Comparison of ENCODE assay signal across 21 cellular contexts in the genomic region with DNA sequence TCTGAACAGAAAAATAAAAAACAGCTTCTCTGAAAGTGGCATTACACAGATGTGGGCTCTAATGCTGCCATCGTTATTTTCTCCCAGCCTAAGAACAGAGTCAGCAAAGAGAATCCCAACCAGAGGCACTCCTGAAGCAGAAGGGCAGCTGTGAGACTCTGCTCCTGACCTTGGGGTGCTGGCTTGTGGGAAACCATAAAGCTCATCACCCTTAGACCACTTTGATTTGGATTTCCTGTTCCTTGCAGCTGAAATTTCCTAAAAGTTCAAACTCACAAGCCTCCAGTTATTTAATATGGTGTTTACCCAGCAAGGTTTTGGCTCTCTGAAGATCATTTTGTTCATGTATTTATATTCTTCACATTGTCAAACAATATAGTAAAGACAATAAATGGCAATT.
DNase-seq lines count a peak whose midpoint lies in the region; TF ChIP-seq lines count a peak whose summit lies in the region.
"Had no signal": no experiment of that assay in that cellular context is flagged by ENCODE, and none has a peak within 500 bp of the region (broad histone marks: within the 10 kb centered on the region; RNA-seq: fewer than 3 reads in every experiment).

No MANE protein-coding gene starts in this region.

- no peaks in the 10 kb centered on the region for H3K27me3 Mint-ChIP-seq in chondrocyte (ENCODE audit: low read depth)
- H3K27me3 Mint-ChIP-seq: CD4-positive, alpha-beta memory T cell had no signal

- TF ChIP-seq CTCF in chondrocyte (IDR thresholded peaks at IDR 0.05), result no peak

- CTCF ChIA-PET in HEK293T (lab: Yijun Ruan, JAX), result no interaction called here

- POLR2A ChIA-PET in HEK293T (lab: Yijun Ruan, JAX), result no interaction called here

- H4K20me1 ChIP-seq in BLaER1, result no peaks in the 10 kb centered on the region

- H3K9me3 ChIP-seq in BLaER1, result peaks cover 16% of the 10 kb centered on the region
- H3K9me3 ChIP-seq: BE2C, Caco-2 had no signal

- H3K27ac Mint-ChIP-seq in chondrocyte (ENCODE audit: unreplicated experiment), result peak overlapping the region; percentile 15
- H3K27ac Mint-ChIP-seq: GM23338, H9, HFFc6 had no signal

- no peak overlapping the region for H3K27ac ChIP-seq in BLaER1

- H3K36me3 Mint-ChIP-seq in chondrocyte (ENCODE audit: low read depth), result peaks cover 4% of the 10 kb centered on the region
- H3K36me3 Mint-ChIP-seq: CD4-positive, alpha-beta memory T cell had no signal

- H3K9ac ChIP-seq in BLaER1, result no peak overlapping the region

- peak overlapping the region; percentile 21; the same call in 1 of the 2 replicates for H3K4me2 ChIP-seq in BLaER1
- H3K4me2 ChIP-seq: A549, GM23338 had no signal

- peaks cover 22% of the 10 kb centered on the region for H3K4me1 Mint-ChIP-seq in chondrocyte (ENCODE audit: low read depth)

- no peak for DNase-seq in chondrocyte (ENCODE audit: low spot score)
- peak; percentile 53 for DNase-seq in myocyte (ENCODE audit: low read depth)
- DNase-seq in NCI-H2081 treated with DMSO at 0.1 percent for 48 hours (lab: John Stamatoyannopoulos, UW), result no peak
- no peak for DNase-seq in DMS 273 treated with DMSO at 0.1 percent for 48 hours (lab: John Stamatoyannopoulos, UW)
- no peak for DNase-seq in HEK293T (ENCODE audit: extremely low spot score)
- DNase-seq: 8988T; ACHN; AML-193; BE2C; C1 segment of cervical spinal cord; Caco-2; CD4-positive, alpha-beta memory T cell; DMS79; EL; GDM1; H9; HFFc6 had no signal

- H3K9me3 Mint-ChIP-seq in chondrocyte (ENCODE audit: low read depth), result peaks cover 17% of the 10 kb centered on the region
- H3K9me3 Mint-ChIP-seq: GM23338 had no signal

- no peak overlapping the region for H3K4me3 Mint-ChIP-seq in chondrocyte (ENCODE audit: unreplicated experiment)
- H3K4me3 Mint-ChIP-seq: CD4-positive, alpha-beta memory T cell; GM23338; H9; HFFc6 had no signal

- peaks cover 6% of the 10 kb centered on the region; the same call in 1 of the 2 replicates for H3K4me1 ChIP-seq in BLaER1
- H3K4me1 ChIP-seq: Caco-2 had no signal

- no peak overlapping the region for H3K4me3 ChIP-seq in BLaER1
- H3K4me3 ChIP-seq: A549, GM12878, GM23338 had no signal

- no peaks in the 10 kb centered on the region for H3K36me3 ChIP-seq in BLaER1
- H3K36me3 ChIP-seq: BE2C had no signal

- no peaks in the 10 kb centered on the region for H3K27me3 ChIP-seq in BLaER1
- H3K27me3 ChIP-seq: BE2C had no signal

TF ChIP-seq in HEK293T, 16 proteins besides CTCF, POLR2A, EP300 and RAD21:
- TF ChIP-seq LEF1 (IDR thresholded peaks at IDR 0.05; ENCODE audit: borderline replicate concordance) (no peak), PKNOX1 (IDR thresholded peaks at IDR 0.05) (no peak), L3MBTL2 (conservative IDR thresholded peaks at IDR 0.05) (no peak), ELF4 (IDR thresholded peaks at IDR 0.05) (no peak), BHLHE40 (IDR thresholded peaks at IDR 0.05; ENCODE audit: borderline replicate concordance) (no peak), SUZ12 (IDR thresholded peaks at IDR 0.05) (no peak), ARNT (IDR thresholded peaks at IDR 0.05) (no peak), CTBP1 (IDR thresholded peaks at IDR 0.05; ENCODE audit: borderline replicate concordance) (no peak), FOXM1 (IDR thresholded peaks at IDR 0.05; ENCODE audit: borderline replicate concordance) (no peak), ZNF384 (IDR thresholded peaks at IDR 0.05) (no peak)
